Comparison of ENCODE assay signal across 13 cellular contexts in the genomic region with DNA sequence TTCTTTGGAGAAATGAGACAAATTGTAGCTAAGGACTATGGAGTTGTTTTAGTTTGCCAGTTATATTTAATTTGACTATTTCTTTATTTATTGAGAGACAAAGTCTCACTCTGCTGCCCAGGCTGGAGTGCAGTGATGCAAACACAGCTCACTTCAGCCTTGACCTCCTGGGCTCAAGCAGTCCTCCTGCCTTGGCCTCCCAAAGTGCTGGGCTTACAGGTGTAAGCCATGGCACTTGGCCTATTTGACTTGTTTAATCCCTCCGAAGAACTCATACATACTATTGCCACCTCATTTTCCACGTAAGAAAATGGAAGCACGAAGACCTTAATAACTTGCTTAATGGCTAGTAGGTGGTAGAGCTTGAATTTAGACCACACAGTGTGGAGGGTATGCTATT. TPM values are rescaled to one million over a fixed set of nuclear protein-coding genes. Genes with fewer than 3 reads are reported as not detected.
DNase-seq lines count a peak whose midpoint lies in the region; TF ChIP-seq lines count a peak whose summit lies in the region.
"Had no signal": no experiment of that assay in that cellular context is flagged by ENCODE, and none has a peak within 500 bp of the region (broad histone marks: within the 10 kb centered on the region; RNA-seq: fewer than 3 reads in every experiment).

No MANE protein-coding gene starts in this region.

- no peak for DNase-seq in activated naive CD4-positive, alpha-beta T cell (lab: John Stamatoyannopoulos, UW)
- no peak for DNase-seq in activated T-helper 2 cell treated with anti-CD3 and anti-CD28 coated beads, Interferon-gamma antibody, Interleukin-2, Interleukin-4, amounts not matched to agents 10 μg/mL and 5 μg/mL and 100 μg/mL, durations not matched to agents 14 hours and 24 hours and 36 hours (ENCODE audit: low spot score)
- DNase-seq in immature natural killer cell (no peak), superior temporal gyrus (ENCODE audit: extremely low spot score) (peak; percentile 46), brain microvascular endothelial cell (no peak), DMS53 treated with DMSO at 0.1 percent for 48 hours (lab: John Stamatoyannopoulos, UW; ENCODE audit: unreplicated experiment) (no peak), NCI-H1105 treated with DMSO at 0.1 percent for 48 hours (lab: John Stamatoyannopoulos, UW) (no peak)
- DNase-seq: activated effector memory CD4-positive, alpha-beta T cell treated with Interleukin-2 at 50 U/mL for 16 hours; heart right ventricle; NCI-H1694 treated with DMSO at 0.1 percent for 48 hours; NCI-H446 treated with DMSO at 0.1 percent for 48 hours; Right ventricle myocardium superior had no signal

- intact Hi-C loops in activated T-helper 2 cell treated with anti-CD3 and anti-CD28 coated beads, Interferon-gamma antibody, Interleukin-2, Interleukin-4, amounts not matched to agents 10 μg/mL and 5 μg/mL and 100 μg/mL, durations not matched to agents 14 hours and 24 hours and 36 hours (cut with micrococcal nuclease) = loop anchor here (5.0 kb wide), 1 partner anchor 96 kb away; no protein-coding TSS in a partner anchor

- H3K4me3 ChIP-seq in brain microvascular endothelial cell (ENCODE audit: low read depth, low read length) = no peak overlapping the region

- peaks cover 10% of the 10 kb centered on the region for H3K36me3 Mint-ChIP-seq in activated naive CD4-positive, alpha-beta T cell treated with anti-CD3 and anti-CD28 coated beads, Interleukin-2, amount 50 U/mL, for 24 hours
- peaks cover 57% of the 10 kb centered on the region for H3K36me3 Mint-ChIP-seq in activated T-helper 2 cell treated with anti-CD3 and anti-CD28 coated beads, Interferon-gamma antibody, Interleukin-2, Interleukin-4, amounts not matched to agents 10 μg/mL and 5 μg/mL and 100 μg/mL, durations not matched to agents 14 hours and 24 hours and 36 hours (ENCODE audit: low read depth)
- peaks cover 0 to 4% (median 4%) of the 10 kb centered on the region in 3 donors for H3K36me3 Mint-ChIP-seq in immature natural killer cell

- H3K27ac Mint-ChIP-seq in activated naive CD4-positive, alpha-beta T cell treated with anti-CD3 and anti-CD28 coated beads, Interleukin-2, amount 50 U/mL, for 24 hours = peak overlapping the region; percentile 59
- H3K27ac Mint-ChIP-seq in activated T-helper 2 cell treated with anti-CD3 and anti-CD28 coated beads, Interferon-gamma antibody, Interleukin-2, Interleukin-4, amounts not matched to agents 10 μg/mL and 5 μg/mL and 100 μg/mL, durations not matched to agents 14 hours and 24 hours and 36 hours = no peak overlapping the region
- H3K27ac Mint-ChIP-seq in immature natural killer cell = peak overlapping the region in 2 of 6 donors; percentile 27 to 40

- H3K4me3 Mint-ChIP-seq in activated naive CD4-positive, alpha-beta T cell treated with anti-CD3 and anti-CD28 coated beads, Interleukin-2, amount 50 U/mL, for 24 hours = peak overlapping the region; percentile 74
- peak overlapping the region; percentile 60 for H3K4me3 Mint-ChIP-seq in activated T-helper 2 cell treated with anti-CD3 and anti-CD28 coated beads, Interferon-gamma antibody, Interleukin-2, Interleukin-4, amounts not matched to agents 10 μg/mL and 5 μg/mL and 100 μg/mL, durations not matched to agents 14 hours and 24 hours and 36 hours (ENCODE audit: low read depth)
- H3K4me3 Mint-ChIP-seq in immature natural killer cell = peak overlapping the region; percentile 64 to 75 (median 72)

- H3K27me3 Mint-ChIP-seq in activated naive CD4-positive, alpha-beta T cell treated with anti-CD3 and anti-CD28 coated beads, Interleukin-2, amount 50 U/mL, for 24 hours = no peaks in the 10 kb centered on the region
- peaks cover 2% of the 10 kb centered on the region for H3K27me3 Mint-ChIP-seq in activated T-helper 2 cell treated with anti-CD3 and anti-CD28 coated beads, Interferon-gamma antibody, Interleukin-2, Interleukin-4, amounts not matched to agents 10 μg/mL and 5 μg/mL and 100 μg/mL, durations not matched to agents 14 hours and 24 hours and 36 hours (ENCODE audit: low read depth)
- H3K27me3 Mint-ChIP-seq in immature natural killer cell (ENCODE audit: low read depth in 3 of 3) = peaks cover 0 to 7% (median 3%) of the 10 kb centered on the region in 3 donors

- H3K27ac ChIP-seq in brain microvascular endothelial cell = no peak overlapping the region

- no peak for TF ChIP-seq CTCF in brain microvascular endothelial cell (IDR thresholded peaks at IDR 0.05; ENCODE audit: low read depth, low read length, missing control alignments)

- no peaks in the 10 kb centered on the region for H3K27me3 ChIP-seq in brain microvascular endothelial cell (replicated peaks)
- H3K27me3 ChIP-seq: heart right ventricle had no signal

- in situ Hi-C loops in brain microvascular endothelial cell (cut with HindIII; ENCODE audit: low pct_ligation_motif_present, low sequenced_read_pairs) = no loop called here

- no peaks in the 10 kb centered on the region for H3K9me3 Mint-ChIP-seq in activated naive CD4-positive, alpha-beta T cell treated with anti-CD3 and anti-CD28 coated beads, Interleukin-2, amount 50 U/mL, for 24 hours
- no peaks in the 10 kb centered on the region for H3K9me3 Mint-ChIP-seq in activated T-helper 2 cell treated with anti-CD3 and anti-CD28 coated beads, Interferon-gamma antibody, Interleukin-2, Interleukin-4, amounts not matched to agents 10 μg/mL and 5 μg/mL and 100 μg/mL, durations not matched to agents 14 hours and 24 hours and 36 hours
- no peaks in the 10 kb centered on the region for H3K9me3 Mint-ChIP-seq in immature natural killer cell

- H3K4me1 Mint-ChIP-seq in activated naive CD4-positive, alpha-beta T cell treated with anti-CD3 and anti-CD28 coated beads, Interleukin-2, amount 50 U/mL, for 24 hours = peaks cover 81% of the 10 kb centered on the region
- peaks cover 55% of the 10 kb centered on the region for H3K4me1 Mint-ChIP-seq in activated T-helper 2 cell treated with anti-CD3 and anti-CD28 coated beads, Interferon-gamma antibody, Interleukin-2, Interleukin-4, amounts not matched to agents 10 μg/mL and 5 μg/mL and 100 μg/mL, durations not matched to agents 14 hours and 24 hours and 36 hours (ENCODE audit: low read depth)
- peaks cover 57 to 74% of the 10 kb centered on the region in 2 donors for H3K4me1 Mint-ChIP-seq in immature natural killer cell

- no peaks in the 10 kb centered on the region for H3K36me3 ChIP-seq in brain microvascular endothelial cell (replicated peaks)
- H3K36me3 ChIP-seq: heart right ventricle had no signal

RNA-seq across cellular contexts. Expression of a gene that starts 1.0 kb away (rescaled TPM):
- total RNA-seq in activated T-helper 2 cell treated with anti-CD3 and anti-CD28 coated beads, Interferon-gamma antibody, Interleukin-2, Interleukin-4, amounts not matched to agents 10 μg/mL and 5 μg/mL and 100 μg/mL, durations not matched to agents 14 hours and 24 hours and 36 hours = 19.9 and 20.0 TPM in 2 replicates
- 1 to 10 TPM; 6.4 to 9.1 (median 7.7) TPM for polyA plus RNA-seq in immature natural killer cell

RNA-seq across cellular contexts. Expression of a gene that starts 38.6 kb away (rescaled TPM):
- 2.0 and 2.2 TPM in 2 replicates for total RNA-seq in activated T-helper 2 cell treated with anti-CD3 and anti-CD28 coated beads, Interferon-gamma antibody, Interleukin-2, Interleukin-4, amounts not matched to agents 10 μg/mL and 5 μg/mL and 100 μg/mL, durations not matched to agents 14 hours and 24 hours and 36 hours
- 10 to 100 TPM in 1 of 3 donors, 1 to 10 TPM in 2; 1.2 to 16.5 (median 5.8) TPM for polyA plus RNA-seq in immature natural killer cell

RNA-seq across cellular contexts. Expression of a gene that starts 50.5 kb away (rescaled TPM):
- 2.8 and 2.9 TPM in 2 replicates for total RNA-seq in activated T-helper 2 cell treated with anti-CD3 and anti-CD28 coated beads, Interferon-gamma antibody, Interleukin-2, Interleukin-4, amounts not matched to agents 10 μg/mL and 5 μg/mL and 100 μg/mL, durations not matched to agents 14 hours and 24 hours and 36 hours
- polyA plus RNA-seq in immature natural killer cell = 10 to 100 TPM in 1 of 3 donors, 1 to 10 TPM in 2; 5.2 to 10.9 (median 8.0) TPM
